Comparison of ENCODE assay signal across 8 cellular contexts in genomic region chr12:92503029-92503931, GRCh38.
DNase-seq lines count a peak whose midpoint lies in the region; ATAC-seq, FAIRE-seq and TF ChIP-seq lines count a peak whose summit lies in the region.

No MANE protein-coding gene starts in this region.

- POLR2A ChIA-PET in A549 (lab: Yijun Ruan, JAX), result interaction anchor here (1.3 kb wide), 1 partner anchor 357 kb away, joined by 5 read pairs; the partner anchor contains the start of gene BTG1

- no peak for TF ChIP-seq POLR2A in A549 (IDR thresholded peaks at IDR 0.05; ENCODE audit: low read length)

- ATAC-seq in A549 (peak in 1 of 2 experiments; percentile 53; a peak in 3 of 6 replicates), GM18907 (IDR thresholded peaks at IDR 0.05; ENCODE audit: unreplicated experiment) (peak; percentile 69), HG03097 (IDR thresholded peaks at IDR 0.05; ENCODE audit: low FRiP score, unreplicated experiment) (peak; percentile 48)

- peaks cover 6% of the 10 kb centered on the region for H3K36me3 Mint-ChIP-seq in activated T-helper 2 cell treated with anti-CD3 and anti-CD28 coated beads, Interferon-gamma antibody, Interleukin-2, Interleukin-4, amounts not matched to agents 10 μg/mL and 5 μg/mL and 100 μg/mL, durations not matched to agents 14 hours and 24 hours and 36 hours (ENCODE audit: low read depth)

- DNase-seq in A549 (ENCODE audit: low read depth in 1 of 2, low spot score in 1 of 2), result no peak
- no peak for DNase-seq in activated T-helper 2 cell treated with anti-CD3 and anti-CD28 coated beads, Interferon-gamma antibody, Interleukin-2, Interleukin-4, amounts not matched to agents 10 μg/mL and 5 μg/mL and 100 μg/mL, durations not matched to agents 14 hours and 24 hours and 36 hours (ENCODE audit: low spot score)
- peak; percentile 32 for DNase-seq in mucosa of gallbladder (ENCODE audit: low spot score)
- DNase-seq in AG08396 (ENCODE audit: low spot score), result no peak
- DNase-seq in SKM-1 treated with dmso at 0.1 percent for 144 hours (lab: John Stamatoyannopoulos, UW; ENCODE audit: unreplicated experiment), result no peak
- no peak for DNase-seq in DMS114 treated with DMSO at 0.1 percent for 48 hours (lab: John Stamatoyannopoulos, UW; ENCODE audit: unreplicated experiment)

- no peak for TF ChIP-seq EP300 in A549 (IDR thresholded peaks at IDR 0.05)

- peak overlapping the region; percentile 94 for H3K27ac Mint-ChIP-seq in activated T-helper 2 cell treated with anti-CD3 and anti-CD28 coated beads, Interferon-gamma antibody, Interleukin-2, Interleukin-4, amounts not matched to agents 10 μg/mL and 5 μg/mL and 100 μg/mL, durations not matched to agents 14 hours and 24 hours and 36 hours

- FAIRE-seq in A549 (lab: Jason Lieb, UNC), result no peak

- TF ChIP-seq RAD21 in A549 (conservative IDR thresholded peaks at IDR 0.05 in 1 of 2, IDR thresholded peaks at IDR 0.05 in 1 of 2), result no peak

- CTCF ChIA-PET in A549 (lab: Yijun Ruan, JAX), result interaction anchor here (0.6 to 4.3 kb wide), 9 partner anchors 9 to 334 kb away, joined by 3 to 15 read pairs (median 3); no protein-coding TSS in a partner anchor

- 58% methylated on average over 12 of the region's 12 CpGs for WGBS in A549 (ENCODE audit: missing lambda C conversion rate)

- intact Hi-C loops in activated T-helper 2 cell treated with anti-CD3 and anti-CD28 coated beads, Interferon-gamma antibody, Interleukin-2, Interleukin-4, amounts not matched to agents 10 μg/mL and 5 μg/mL and 100 μg/mL, durations not matched to agents 14 hours and 24 hours and 36 hours (cut with micrococcal nuclease), result loop anchor here (1.0 to 10.0 kb wide), 7 partner anchors 28 to 728 kb away; no protein-coding TSS in a partner anchor

- peaks cover 47% of the 10 kb centered on the region for H3K4me1 Mint-ChIP-seq in activated T-helper 2 cell treated with anti-CD3 and anti-CD28 coated beads, Interferon-gamma antibody, Interleukin-2, Interleukin-4, amounts not matched to agents 10 μg/mL and 5 μg/mL and 100 μg/mL, durations not matched to agents 14 hours and 24 hours and 36 hours (ENCODE audit: low read depth)

- H3K4me3 ChIP-seq in A549, result no peak overlapping the region

- H3K27me3 Mint-ChIP-seq in activated T-helper 2 cell treated with anti-CD3 and anti-CD28 coated beads, Interferon-gamma antibody, Interleukin-2, Interleukin-4, amounts not matched to agents 10 μg/mL and 5 μg/mL and 100 μg/mL, durations not matched to agents 14 hours and 24 hours and 36 hours (ENCODE audit: low read depth), result no peaks in the 10 kb centered on the region

- H3K4me1 ChIP-seq in A549, result peaks cover 40% of the 10 kb centered on the region

- peak overlapping the region; percentile 36 to 65; a peak in 5 of 6 replicates for H3K27ac ChIP-seq in A549

- peak overlapping the region; percentile 59 for H3K4me2 ChIP-seq in A549

- no peak for TF ChIP-seq CTCF in A549 (IDR thresholded peaks at IDR 0.05)

- peak overlapping the region; percentile 15 for H3K4me3 Mint-ChIP-seq in activated T-helper 2 cell treated with anti-CD3 and anti-CD28 coated beads, Interferon-gamma antibody, Interleukin-2, Interleukin-4, amounts not matched to agents 10 μg/mL and 5 μg/mL and 100 μg/mL, durations not matched to agents 14 hours and 24 hours and 36 hours (ENCODE audit: low read depth)

- no peaks in the 10 kb centered on the region for H3K9me3 ChIP-seq in A549

- no peaks in the 10 kb centered on the region for H3K9me3 Mint-ChIP-seq in activated T-helper 2 cell treated with anti-CD3 and anti-CD28 coated beads, Interferon-gamma antibody, Interleukin-2, Interleukin-4, amounts not matched to agents 10 μg/mL and 5 μg/mL and 100 μg/mL, durations not matched to agents 14 hours and 24 hours and 36 hours

TF ChIP-seq in A549, 52 proteins besides CTCF, POLR2A, EP300 and RAD21:
- TF ChIP-seq RARB (CRISPR knock-in tag; IDR thresholded peaks at IDR 0.05) (no peak), CEBPB (IDR thresholded peaks at IDR 0.05) (peak in 1 of 2 experiments; percentile 57; a peak in 2 of 4 replicates)
